2 cellular contexts compared by ENCODE assay signal in the genomic region with DNA sequence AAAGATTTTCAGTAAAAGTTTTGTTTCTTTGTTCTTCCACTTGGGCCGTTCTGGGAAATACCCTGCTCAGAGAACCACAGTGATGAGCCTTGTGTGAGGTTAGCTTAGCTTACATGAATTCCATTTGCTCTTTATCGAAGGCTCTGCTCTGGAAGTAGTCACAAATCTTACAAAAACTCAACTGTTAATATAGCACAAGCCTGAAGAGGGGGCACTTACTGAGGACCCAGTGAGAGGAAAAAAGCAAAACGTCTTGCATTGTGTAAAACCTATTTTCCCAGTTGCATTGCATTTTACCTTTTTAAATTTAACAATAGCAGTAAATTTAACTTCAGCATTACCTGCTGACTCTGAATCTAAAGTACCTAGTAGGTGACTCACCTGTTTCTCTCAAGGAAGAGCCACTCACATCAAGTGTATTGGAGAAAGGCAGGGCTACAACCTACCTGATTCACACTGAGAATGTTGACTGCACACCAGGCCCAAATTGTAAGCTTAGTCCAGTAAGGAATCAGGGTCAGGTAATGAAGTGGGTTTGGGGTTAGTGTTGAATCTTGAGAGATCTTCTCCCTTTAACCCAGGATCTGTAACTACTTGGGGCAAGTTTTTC.
TF ChIP-seq lines count a peak whose summit lies in the region.

No MANE protein-coding gene starts in this region.

TF ChIP-seq in SK-N-SH, 30 proteins besides CTCF, POLR2A, EP300 and RAD21 (continued from another document):
- TF ChIP-seq, protein P1, sequence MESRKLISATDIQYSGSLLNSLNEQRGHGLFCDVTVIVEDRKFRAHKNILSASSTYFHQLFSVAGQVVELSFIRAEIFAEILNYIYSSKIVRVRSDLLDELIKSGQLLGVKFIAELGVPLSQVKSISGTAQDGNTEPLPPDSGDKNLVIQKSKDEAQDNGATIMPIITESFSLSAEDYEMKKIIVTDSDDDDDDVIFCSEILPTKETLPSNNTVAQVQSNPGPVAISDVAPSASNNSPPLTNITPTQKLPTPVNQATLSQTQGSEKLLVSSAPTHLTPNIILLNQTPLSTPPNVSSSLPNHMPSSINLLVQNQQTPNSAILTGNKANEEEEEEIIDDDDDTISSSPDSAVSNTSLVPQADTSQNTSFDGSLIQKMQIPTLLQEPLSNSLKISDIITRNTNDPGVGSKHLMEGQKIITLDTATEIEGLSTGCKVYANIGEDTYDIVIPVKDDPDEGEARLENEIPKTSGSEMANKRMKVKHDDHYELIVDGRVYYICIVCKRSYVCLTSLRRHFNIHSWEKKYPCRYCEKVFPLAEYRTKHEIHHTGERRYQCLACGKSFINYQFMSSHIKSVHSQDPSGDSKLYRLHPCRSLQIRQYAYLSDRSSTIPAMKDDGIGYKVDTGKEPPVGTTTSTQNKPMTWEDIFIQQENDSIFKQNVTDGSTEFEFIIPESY (IDR thresholded peaks at IDR 0.05; ENCODE audit: borderline replicate concordance, low read depth): no peak
- TF ChIP-seq, protein P2, sequence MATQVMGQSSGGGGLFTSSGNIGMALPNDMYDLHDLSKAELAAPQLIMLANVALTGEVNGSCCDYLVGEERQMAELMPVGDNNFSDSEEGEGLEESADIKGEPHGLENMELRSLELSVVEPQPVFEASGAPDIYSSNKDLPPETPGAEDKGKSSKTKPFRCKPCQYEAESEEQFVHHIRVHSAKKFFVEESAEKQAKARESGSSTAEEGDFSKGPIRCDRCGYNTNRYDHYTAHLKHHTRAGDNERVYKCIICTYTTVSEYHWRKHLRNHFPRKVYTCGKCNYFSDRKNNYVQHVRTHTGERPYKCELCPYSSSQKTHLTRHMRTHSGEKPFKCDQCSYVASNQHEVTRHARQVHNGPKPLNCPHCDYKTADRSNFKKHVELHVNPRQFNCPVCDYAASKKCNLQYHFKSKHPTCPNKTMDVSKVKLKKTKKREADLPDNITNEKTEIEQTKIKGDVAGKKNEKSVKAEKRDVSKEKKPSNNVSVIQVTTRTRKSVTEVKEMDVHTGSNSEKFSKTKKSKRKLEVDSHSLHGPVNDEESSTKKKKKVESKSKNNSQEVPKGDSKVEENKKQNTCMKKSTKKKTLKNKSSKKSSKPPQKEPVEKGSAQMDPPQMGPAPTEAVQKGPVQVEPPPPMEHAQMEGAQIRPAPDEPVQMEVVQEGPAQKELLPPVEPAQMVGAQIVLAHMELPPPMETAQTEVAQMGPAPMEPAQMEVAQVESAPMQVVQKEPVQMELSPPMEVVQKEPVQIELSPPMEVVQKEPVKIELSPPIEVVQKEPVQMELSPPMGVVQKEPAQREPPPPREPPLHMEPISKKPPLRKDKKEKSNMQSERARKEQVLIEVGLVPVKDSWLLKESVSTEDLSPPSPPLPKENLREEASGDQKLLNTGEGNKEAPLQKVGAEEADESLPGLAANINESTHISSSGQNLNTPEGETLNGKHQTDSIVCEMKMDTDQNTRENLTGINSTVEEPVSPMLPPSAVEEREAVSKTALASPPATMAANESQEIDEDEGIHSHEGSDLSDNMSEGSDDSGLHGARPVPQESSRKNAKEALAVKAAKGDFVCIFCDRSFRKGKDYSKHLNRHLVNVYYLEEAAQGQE (IDR thresholded peaks at IDR 0.05; ENCODE audit: low read depth, low read length): no peak
- no peak for TF ChIP-seq TEAD4 (IDR thresholded peaks at IDR 0.05; ENCODE audit: borderline replicate concordance, insufficient read depth)
- no peak for TF ChIP-seq MEF2A (IDR thresholded peaks at IDR 0.05; ENCODE audit: borderline replicate concordance, low read depth)
- no peak for TF ChIP-seq NFIC (IDR thresholded peaks at IDR 0.05; ENCODE audit: borderline replicate concordance)
- TF ChIP-seq YY1 (IDR thresholded peaks at IDR 0.05; ENCODE audit: low read depth): no peak

TF ChIP-seq in SK-N-SH treated with all-trans-retinoic acid at 6 μM for 48 hours, 23 proteins besides CTCF, POLR2A, EP300 and RAD21 (continued from another document):
- TF ChIP-seq, protein P3, sequence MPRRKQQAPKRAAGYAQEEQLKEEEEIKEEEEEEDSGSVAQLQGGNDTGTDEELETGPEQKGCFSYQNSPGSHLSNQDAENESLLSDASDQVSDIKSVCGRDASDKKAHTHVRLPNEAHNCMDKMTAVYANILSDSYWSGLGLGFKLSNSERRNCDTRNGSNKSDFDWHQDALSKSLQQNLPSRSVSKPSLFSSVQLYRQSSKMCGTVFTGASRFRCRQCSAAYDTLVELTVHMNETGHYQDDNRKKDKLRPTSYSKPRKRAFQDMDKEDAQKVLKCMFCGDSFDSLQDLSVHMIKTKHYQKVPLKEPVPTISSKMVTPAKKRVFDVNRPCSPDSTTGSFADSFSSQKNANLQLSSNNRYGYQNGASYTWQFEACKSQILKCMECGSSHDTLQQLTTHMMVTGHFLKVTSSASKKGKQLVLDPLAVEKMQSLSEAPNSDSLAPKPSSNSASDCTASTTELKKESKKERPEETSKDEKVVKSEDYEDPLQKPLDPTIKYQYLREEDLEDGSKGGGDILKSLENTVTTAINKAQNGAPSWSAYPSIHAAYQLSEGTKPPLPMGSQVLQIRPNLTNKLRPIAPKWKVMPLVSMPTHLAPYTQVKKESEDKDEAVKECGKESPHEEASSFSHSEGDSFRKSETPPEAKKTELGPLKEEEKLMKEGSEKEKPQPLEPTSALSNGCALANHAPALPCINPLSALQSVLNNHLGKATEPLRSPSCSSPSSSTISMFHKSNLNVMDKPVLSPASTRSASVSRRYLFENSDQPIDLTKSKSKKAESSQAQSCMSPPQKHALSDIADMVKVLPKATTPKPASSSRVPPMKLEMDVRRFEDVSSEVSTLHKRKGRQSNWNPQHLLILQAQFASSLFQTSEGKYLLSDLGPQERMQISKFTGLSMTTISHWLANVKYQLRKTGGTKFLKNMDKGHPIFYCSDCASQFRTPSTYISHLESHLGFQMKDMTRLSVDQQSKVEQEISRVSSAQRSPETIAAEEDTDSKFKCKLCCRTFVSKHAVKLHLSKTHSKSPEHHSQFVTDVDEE (CRISPR knock-in tag; IDR thresholded peaks at IDR 0.05): no peak
- TF ChIP-seq, protein P4, sequence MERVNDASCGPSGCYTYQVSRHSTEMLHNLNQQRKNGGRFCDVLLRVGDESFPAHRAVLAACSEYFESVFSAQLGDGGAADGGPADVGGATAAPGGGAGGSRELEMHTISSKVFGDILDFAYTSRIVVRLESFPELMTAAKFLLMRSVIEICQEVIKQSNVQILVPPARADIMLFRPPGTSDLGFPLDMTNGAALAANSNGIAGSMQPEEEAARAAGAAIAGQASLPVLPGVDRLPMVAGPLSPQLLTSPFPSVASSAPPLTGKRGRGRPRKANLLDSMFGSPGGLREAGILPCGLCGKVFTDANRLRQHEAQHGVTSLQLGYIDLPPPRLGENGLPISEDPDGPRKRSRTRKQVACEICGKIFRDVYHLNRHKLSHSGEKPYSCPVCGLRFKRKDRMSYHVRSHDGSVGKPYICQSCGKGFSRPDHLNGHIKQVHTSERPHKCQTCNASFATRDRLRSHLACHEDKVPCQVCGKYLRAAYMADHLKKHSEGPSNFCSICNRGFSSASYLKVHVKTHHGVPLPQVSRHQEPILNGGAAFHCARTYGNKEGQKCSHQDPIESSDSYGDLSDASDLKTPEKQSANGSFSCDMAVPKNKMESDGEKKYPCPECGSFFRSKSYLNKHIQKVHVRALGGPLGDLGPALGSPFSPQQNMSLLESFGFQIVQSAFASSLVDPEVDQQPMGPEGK (CRISPR knock-in tag; IDR thresholded peaks at IDR 0.05; ENCODE audit: borderline replicate concordance): no peak
- no peak for TF ChIP-seq BACH2 (CRISPR knock-in tag; IDR thresholded peaks at IDR 0.05; ENCODE audit: borderline replicate concordance)
- TF ChIP-seq ZNF565 (CRISPR knock-in tag; conservative IDR thresholded peaks at IDR 0.05; ENCODE audit: low read depth): no peak
- TF ChIP-seq ISL1 (CRISPR knock-in tag; IDR thresholded peaks at IDR 0.05): no peak
- TF ChIP-seq ZNF70 (CRISPR knock-in tag; IDR thresholded peaks at IDR 0.05): no peak
- TF ChIP-seq CSDC2 (CRISPR knock-in tag; IDR thresholded peaks at IDR 0.05): no peak
- TF ChIP-seq ESRRG (CRISPR knock-in tag; IDR thresholded peaks at IDR 0.05): no peak
- no peak for TF ChIP-seq TOX (CRISPR knock-in tag; IDR thresholded peaks at IDR 0.05; ENCODE audit: borderline replicate concordance)
- TF ChIP-seq, protein P5, sequence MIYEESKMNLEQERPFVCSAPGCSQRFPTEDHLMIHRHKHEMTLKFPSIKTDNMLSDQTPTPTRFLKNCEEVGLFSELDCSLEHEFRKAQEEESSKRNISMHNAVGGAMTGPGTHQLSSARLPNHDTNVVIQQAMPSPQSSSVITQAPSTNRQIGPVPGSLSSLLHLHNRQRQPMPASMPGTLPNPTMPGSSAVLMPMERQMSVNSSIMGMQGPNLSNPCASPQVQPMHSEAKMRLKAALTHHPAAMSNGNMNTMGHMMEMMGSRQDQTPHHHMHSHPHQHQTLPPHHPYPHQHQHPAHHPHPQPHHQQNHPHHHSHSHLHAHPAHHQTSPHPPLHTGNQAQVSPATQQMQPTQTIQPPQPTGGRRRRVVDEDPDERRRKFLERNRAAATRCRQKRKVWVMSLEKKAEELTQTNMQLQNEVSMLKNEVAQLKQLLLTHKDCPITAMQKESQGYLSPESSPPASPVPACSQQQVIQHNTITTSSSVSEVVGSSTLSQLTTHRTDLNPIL (CRISPR knock-in tag; IDR thresholded peaks at IDR 0.05; ENCODE audit: low read depth): no peak
- no peak for TF ChIP-seq ZNF8 (CRISPR knock-in tag; IDR thresholded peaks at IDR 0.05)
